Comparison of ENCODE assay signal across 1 cellular context in genomic region chr1:23163395-23163794, GRCh38.
A peak's percentile ranks its signal among the peaks of the same experiment; 100 is the strongest.
TF ChIP-seq lines count a peak whose summit lies in the region.

No MANE protein-coding gene starts in this region.

TF ChIP-seq in H1, 55 proteins besides CTCF, POLR2A, EP300 and RAD21:
- TF ChIP-seq EGR1 (IDR thresholded peaks at IDR 0.05; ENCODE audit: borderline replicate concordance, low read depth, low read length) (no peak), CEBPB (IDR thresholded peaks at IDR 0.05; ENCODE audit: low read depth, low read length) (0 out of 2 replicates have a peak, but pooled peaks have one; percentile 52), FOSL1 (IDR thresholded peaks at IDR 0.05; ENCODE audit: insufficient read depth, low read depth, low read length) (no peak), CBX8 (IDR thresholded peaks at IDR 0.05; ENCODE audit: borderline replicate concordance, low read depth, low read length) (no peak)
TF ChIP-seq in H1: peak in this region for 1.
